ENCODE assay signal across 26 cellular contexts in genomic region chr11:74550991-74551753, GRCh38. TPM values are rescaled to one million over a fixed set of nuclear protein-coding genes. Genes with fewer than 3 reads are reported as not detected.
DNase-seq lines count a peak whose midpoint lies in the region; ATAC-seq, FAIRE-seq and TF ChIP-seq lines count a peak whose summit lies in the region.
"Had no signal": no experiment of that assay in that cellular context is flagged by ENCODE, and none has a peak within 500 bp of the region (broad histone marks: within the 10 kb centered on the region; RNA-seq: fewer than 3 reads in every experiment).

No MANE protein-coding gene starts in this region.

- H3K9me3 ChIP-seq in A549 (no peaks in the 10 kb centered on the region), OCI-LY3 (ENCODE audit: insufficient read depth, low read length) (no peaks in the 10 kb centered on the region), endothelial cell of umbilical vein (replicated peaks; ENCODE audit: control insufficient read depth, insufficient read depth, low read length) (no peaks in the 10 kb centered on the region)
- H3K9me3 ChIP-seq: BLaER1 treated with 17β-estradiol and CSF1 and Interleukin-3, amounts not matched to agents 10 nM and 100 nM had no signal

- H4K20me1 ChIP-seq in OCI-LY3 (ENCODE audit: insufficient read depth, low read length): no peaks in the 10 kb centered on the region
- no peaks in the 10 kb centered on the region for H4K20me1 ChIP-seq in endothelial cell of umbilical vein (replicated peaks; ENCODE audit: control insufficient read depth, extremely low read depth, insufficient read depth, low read length)
- H4K20me1 ChIP-seq: BLaER1 treated with 17β-estradiol and CSF1 and Interleukin-3, amounts not matched to agents 10 nM and 100 nM had no signal

- DNase-seq in DMS 273 (lab: John Stamatoyannopoulos, UW; ENCODE audit: unreplicated experiment) (peak; percentile 10), DMS 273 treated with DMSO at 0.1 percent for 48 hours (lab: John Stamatoyannopoulos, UW) (no peak), A549 (ENCODE audit: low read depth in 1 of 2, low spot score in 1 of 2) (no peak), endothelial cell of umbilical vein (ENCODE audit: low read depth, low spot score) (peak; percentile 18), OCI-M1 (lab: John Stamatoyannopoulos, UW) (no peak), COLO668 (lab: John Stamatoyannopoulos, UW; ENCODE audit: unreplicated experiment) (no peak), OCI-M2 (lab: John Stamatoyannopoulos, UW; ENCODE audit: unreplicated experiment) (no peak)
- DNase-seq: Calu3; CD4-positive, alpha-beta memory T cell; DMS53; GDM1; H7; HFFc6; KBM-7; MM.1S; NCI-H1092 treated with DMSO at 0.1 percent for 48 hours; NCI-H1436 treated with DMSO at 0.1 percent for 48 hours; NCI-H2029; NCI-H446; NCI-H526 had no signal

- FAIRE-seq in A549 (lab: Jason Lieb, UNC) (no peak), endothelial cell of umbilical vein (lab: Jason Lieb, UNC) (no peak)
- FAIRE-seq: GM18507, RCC 7860 had no signal

- H3K36me3 ChIP-seq in OCI-LY3 (replicated peaks; ENCODE audit: low read depth, low read length): no peaks in the 10 kb centered on the region
- H3K36me3 ChIP-seq in endothelial cell of umbilical vein (ENCODE audit: control insufficient read depth in 2 of 2, extremely low read depth in 1 of 2, insufficient read depth in 2 of 2, low read length in 2 of 2): no peaks in the 10 kb centered on the region
- H3K36me3 ChIP-seq: BLaER1 treated with 17β-estradiol and CSF1 and Interleukin-3, amounts not matched to agents 10 nM and 100 nM had no signal

- no peaks in the 10 kb centered on the region for H3K79me2 ChIP-seq in OCI-LY3 (ENCODE audit: low read length)
- no peaks in the 10 kb centered on the region for H3K79me2 ChIP-seq in endothelial cell of umbilical vein (ENCODE audit: control insufficient read depth, insufficient read depth, low read length)

- no peak for TF ChIP-seq RAD21 in A549 (conservative IDR thresholded peaks at IDR 0.05 in 1 of 2, IDR thresholded peaks at IDR 0.05 in 1 of 2)

- peak; percentile 35 to 50; a peak in 3 of 6 replicates for ATAC-seq in A549
- ATAC-seq: Right ventricle myocardium inferior had no signal

- no peak overlapping the region for H3K4me2 ChIP-seq in A549
- H3K4me2 ChIP-seq in OCI-LY3 (ENCODE audit: low read length): no peak overlapping the region
- H3K4me2 ChIP-seq in endothelial cell of umbilical vein (ENCODE audit: insufficient read depth, low read length): no peak overlapping the region
- H3K4me2 ChIP-seq: BLaER1 treated with 17β-estradiol and CSF1 and Interleukin-3, amounts not matched to agents 10 nM and 100 nM had no signal

- POLR2A ChIA-PET in A549 (lab: Yijun Ruan, JAX) (no interaction called here), endothelial cell of umbilical vein (lab: Charles Lee) (no interaction called here)

- CTCF ChIA-PET in A549 (lab: Yijun Ruan, JAX) (interaction anchor here (0.8 to 2.6 kb wide), 4 partner anchors 9 to 97 kb away, joined by 3 to 7 read pairs (median 5); no protein-coding TSS in a partner anchor), endothelial cell of umbilical vein (lab: Charles Lee) (interaction anchor here (1.3 to 2.3 kb wide), 2 partner anchors 8 to 98 kb away, joined by 5 to 6 read pairs; no protein-coding TSS in a partner anchor)

- H3K9ac ChIP-seq in OCI-LY3 (ENCODE audit: low read length) (no peak overlapping the region), endothelial cell of umbilical vein (replicated peaks; ENCODE audit: extremely low read depth, insufficient read depth, low read length) (no peak overlapping the region)
- H3K9ac ChIP-seq: BLaER1 treated with 17β-estradiol and CSF1 and Interleukin-3, amounts not matched to agents 10 nM and 100 nM had no signal

- H3K4me1 ChIP-seq in A549 (no peaks in the 10 kb centered on the region), OCI-LY3 (ENCODE audit: low read length) (no peaks in the 10 kb centered on the region), endothelial cell of umbilical vein (ENCODE audit: control insufficient read depth, extremely low read depth, insufficient read depth, low read length) (no peaks in the 10 kb centered on the region)

- no TSS peak for BruUV-seq in endothelial cell of umbilical vein (replicated peaks; lab: Mats Ljungman, UMichigan)

- 45% methylated on average over 4 of the region's 4 CpGs for WGBS in A549 (ENCODE audit: missing lambda C conversion rate)

- dilution Hi-C loops in endothelial cell of umbilical vein (cut with MboI; ENCODE audit: extremely low pct_ligation_motif_present, low sequenced_read_pairs): no loop called here

- H2AFZ ChIP-seq in OCI-LY3 (ENCODE audit: low read depth, low read length) (0 out of 2 replicates have a peak overlapping the region, but pooled peaks have one; percentile 9), endothelial cell of umbilical vein (ENCODE audit: low read depth, low read length) (no peak overlapping the region)

- intact Hi-C loops in endothelial cell of umbilical vein (cut with micrococcal nuclease): no loop called here

- no peak for TF ChIP-seq EP300 in A549 (IDR thresholded peaks at IDR 0.05)

- TF ChIP-seq POLR2A in A549 (IDR thresholded peaks at IDR 0.05; ENCODE audit: low read length): no peak
- TF ChIP-seq POLR2A in endothelial cell of umbilical vein (IDR thresholded peaks at IDR 0.05; ENCODE audit: low read depth, low read length): no peak

- H3K27ac ChIP-seq in A549 (no peak overlapping the region), OCI-LY3 (ENCODE audit: low read length) (no peak overlapping the region), endothelial cell of umbilical vein (ENCODE audit: insufficient read depth, low read depth, low read length) (no peak overlapping the region)
- H3K27ac ChIP-seq: 22Rv1; BLaER1 treated with 17β-estradiol and CSF1 and Interleukin-3, amounts not matched to agents 10 nM and 100 nM had no signal

- H3K4me3 ChIP-seq in A549 (no peak overlapping the region), OCI-LY3 (ENCODE audit: low read length) (no peak overlapping the region), endothelial cell of umbilical vein (replicated peaks in 1 of 3; ENCODE audit: insufficient read depth in 1 of 3, low read depth in 1 of 3, low read length in 3 of 3) (no peak overlapping the region)
- H3K4me3 ChIP-seq: BLaER1 treated with 17β-estradiol and CSF1 and Interleukin-3, amounts not matched to agents 10 nM and 100 nM had no signal

- no peak for TF ChIP-seq CTCF in A549 (IDR thresholded peaks at IDR 0.05)
- no peak for TF ChIP-seq CTCF in OCI-LY3 (IDR thresholded peaks at IDR 0.05; ENCODE audit: low read depth, low read length)
- TF ChIP-seq CTCF in endothelial cell of umbilical vein (IDR thresholded peaks at IDR 0.05; ENCODE audit: extremely low read depth in 1 of 2, insufficient read depth in 1 of 2, low read depth in 1 of 2, low read length in 2 of 2): no peak

- H3K27me3 ChIP-seq in OCI-LY3 (ENCODE audit: low read depth, low read length): no peaks in the 10 kb centered on the region
- peaks cover 6 to 7% of the 10 kb centered on the region in 2 experiments for H3K27me3 ChIP-seq in endothelial cell of umbilical vein (ENCODE audit: control insufficient read depth in 2 of 2, insufficient read depth in 2 of 2, low read length in 2 of 2)
- H3K27me3 ChIP-seq: BLaER1 treated with 17β-estradiol and CSF1 and Interleukin-3, amounts not matched to agents 10 nM and 100 nM had no signal

- H3K9me1 ChIP-seq in endothelial cell of umbilical vein (replicated peaks; ENCODE audit: control insufficient read depth, extremely low read depth, insufficient read depth, low read length): no peaks in the 10 kb centered on the region

TF ChIP-seq in A549, 52 proteins besides CTCF, POLR2A, EP300 and RAD21 (continues in another document):
- no peak for TF ChIP-seq SMC3 (IDR thresholded peaks at IDR 0.05)
- TF ChIP-seq HOXB13 (CRISPR knock-in tag; IDR thresholded peaks at IDR 0.05; ENCODE audit: low read depth): no peak
- no peak for TF ChIP-seq GATA3 (IDR thresholded peaks at IDR 0.05; ENCODE audit: borderline replicate concordance)
- TF ChIP-seq CBX8 (IDR thresholded peaks at IDR 0.05): no peak

TF ChIP-seq in endothelial cell of umbilical vein, 7 proteins besides CTCF, POLR2A, EP300 and RAD21 (continues in another document):
- TF ChIP-seq FOS (IDR thresholded peaks at IDR 0.05; ENCODE audit: borderline replicate concordance, insufficient read depth, low read length): no peak
- no peak for TF ChIP-seq JUN (IDR thresholded peaks at IDR 0.05; ENCODE audit: borderline replicate concordance, insufficient read depth, insufficient read length, low read depth)

RNA-seq across cellular contexts. Expression of gene POLD3, which starts 41.2 kb away (rescaled TPM):
- polyA plus RNA-seq in A549 (2011; rRNA removed): 36.3 and 37.9 TPM in 2 replicates
- polyA plus RNA-seq in A549 (2012; cell fraction: cytosol; rRNA removed): 14.2 and 16.2 TPM in 2 replicates
- polyA plus RNA-seq in A549 (2012; cell fraction: nucleus; rRNA removed): 9.2 and 9.8 TPM in 2 replicates
- 20.7 to 22.1 TPM (median 21.7 TPM) in 3 replicates for polyA plus RNA-seq in A549 (2017; fragmentation: RNase III; extraction: RNeasy Plus Mini Kit Qiagen cat#74134 plus additional on column Dnase treatment)
- polyA minus RNA-seq in A549 (2011; rRNA and poly(A)+ RNA removed): 31.0 and 43.6 TPM in 2 replicates
- 23.6 and 25.2 TPM in 2 replicates for total RNA-seq in endothelial cell of umbilical vein
- 8.6 and 8.9 TPM in 2 replicates for polyA plus RNA-seq in endothelial cell of umbilical vein
- polyA plus RNA-seq in endothelial cell of umbilical vein (2011; cell fraction: cytosol; rRNA removed): 9.9 and 11.0 TPM in 2 replicates
- polyA plus RNA-seq in endothelial cell of umbilical vein (2011; cell fraction: nucleus; rRNA removed): 23.1 and 31.8 TPM in 2 replicates
- 10.4 and 15.9 TPM in 2 replicates for polyA plus RNA-seq in endothelial cell of umbilical vein (2012)
- polyA minus RNA-seq in endothelial cell of umbilical vein: 18.3 and 21.1 TPM in 2 replicates
- polyA minus RNA-seq in endothelial cell of umbilical vein (2011; cell fraction: cytosol; rRNA and poly(A)+ RNA removed): 16.9 TPM
- 12.8 and 23.9 TPM in 2 replicates for polyA minus RNA-seq in endothelial cell of umbilical vein (2011; cell fraction: nucleus; rRNA and poly(A)+ RNA removed)

RNA-seq across cellular contexts. Expression of gene LIPT2, which starts 57.6 kb away (rescaled TPM):
- 9.8 and 12.9 TPM in 2 replicates for polyA plus RNA-seq in A549 (2011; rRNA removed)
- 5.8 and 8.5 TPM in 2 replicates for polyA plus RNA-seq in A549 (2012; cell fraction: cytosol; rRNA removed)
- 2.9 and 6.7 TPM in 2 replicates for polyA plus RNA-seq in A549 (2012; cell fraction: nucleus; rRNA removed)
- polyA plus RNA-seq in A549 (2017; fragmentation: RNase III; extraction: RNeasy Plus Mini Kit Qiagen cat#74134 plus additional on column Dnase treatment): 3.8 to 4.9 TPM (median 4.8 TPM) in 3 replicates
- 7.9 and 10.2 TPM in 2 replicates for polyA minus RNA-seq in A549 (2011; rRNA and poly(A)+ RNA removed)
- total RNA-seq in endothelial cell of umbilical vein: 1.7 and 3.2 TPM in 2 replicates
- 4.0 and 4.1 TPM in 2 replicates for polyA plus RNA-seq in endothelial cell of umbilical vein
- polyA plus RNA-seq in endothelial cell of umbilical vein (2011; cell fraction: cytosol; rRNA removed): 3.0 and 3.1 TPM in 2 replicates
- 1.8 and 3.0 TPM in 2 replicates for polyA plus RNA-seq in endothelial cell of umbilical vein (2011; cell fraction: nucleus; rRNA removed)
- polyA plus RNA-seq in endothelial cell of umbilical vein (2012): 1.1 and 1.8 TPM in 2 replicates
- polyA minus RNA-seq in endothelial cell of umbilical vein: 3.3 and 5.6 TPM in 2 replicates
- 4.3 TPM for polyA minus RNA-seq in endothelial cell of umbilical vein (2011; cell fraction: cytosol; rRNA and poly(A)+ RNA removed)
- polyA minus RNA-seq in endothelial cell of umbilical vein (2011; cell fraction: nucleus; rRNA and poly(A)+ RNA removed): 2.7 and 3.3 TPM in 2 replicates

Comparison
In these comparisons a context has a peak if more than half of its experiments do, and no peak if none do; other contexts are left out.
1. DNase-seq: peak in DMS 273 (single experiment) and endothelial cell of umbilical vein (single experiment); none in DMS 273 treated with DMSO at 0.1 percent for 48 hours (single experiment), A549 (0 of 2), OCI-M1 (single experiment), COLO668 (single experiment) and OCI-M2 (single experiment).